ENCODE assay signal across 1 cellular context in genomic region chr6:129440691-129441090, GRCh38.
TF ChIP-seq lines count a peak whose summit lies in the region.

No MANE protein-coding gene starts in this region.

TF ChIP-seq in GM23338, 12 proteins besides CTCF, POLR2A, EP300 and RAD21 (continued from another document):
- TF ChIP-seq REST (IDR thresholded peaks at IDR 0.05; ENCODE audit: unreplicated experiment): no peak
- TF ChIP-seq JUNB (IDR thresholded peaks at IDR 0.05; ENCODE audit: unreplicated experiment): no peak
- TF ChIP-seq EZH2 (IDR thresholded peaks at IDR 0.05; ENCODE audit: low read depth, unreplicated experiment): no peak
- no peak for TF ChIP-seq ETS1 (IDR thresholded peaks at IDR 0.05)
